ENCODE assay signal across 11 cellular contexts in genomic region chr7:106358103-106358663, GRCh38.
DNase-seq lines count a peak whose midpoint lies in the region; ATAC-seq and TF ChIP-seq lines count a peak whose summit lies in the region.
"Had no signal": no experiment of that assay in that cellular context is flagged by ENCODE, and none has a peak within 500 bp of the region (broad histone marks: within the 10 kb centered on the region; RNA-seq: fewer than 3 reads in every experiment).

No MANE protein-coding gene starts in this region.

- H3K27me3 ChIP-seq in neutrophil = no peaks in the 10 kb centered on the region
- H3K27me3 ChIP-seq: SJSA1, vagina had no signal

- no peaks in the 10 kb centered on the region for H3K4me1 Mint-ChIP-seq in activated T-helper 17 cell treated with anti-CD3 and anti-CD28 coated beads, Interleukin-2, amount 50 U/mL, for 72 hours

- H3K27ac ChIP-seq in neutrophil = peak overlapping the region; percentile 90
- H3K27ac ChIP-seq: SJSA1, vagina had no signal

- H3K36me3 ChIP-seq in neutrophil = no peaks in the 10 kb centered on the region
- H3K36me3 ChIP-seq: SJSA1, vagina had no signal

- DNase-seq in NK-92 (lab: John Stamatoyannopoulos, UW; ENCODE audit: unreplicated experiment) (no peak), medulla oblongata (ENCODE audit: extremely low spot score) (no peak)
- DNase-seq: activated CD8-positive, alpha-beta memory T cell treated with anti-CD3 and anti-CD28 coated beads, Interleukin-2, amount 50 U/mL, for 48 hours; effector CD4-positive, alpha-beta T cell had no signal

- H3K27ac Mint-ChIP-seq in activated T-helper 17 cell treated with anti-CD3 and anti-CD28 coated beads, Interleukin-2, amount 50 U/mL, for 72 hours = no peak overlapping the region

- H3K4me3 Mint-ChIP-seq in activated T-helper 17 cell treated with anti-CD3 and anti-CD28 coated beads, Interleukin-2, amount 50 U/mL, for 72 hours = no peak overlapping the region

- ATAC-seq in GM19025 (IDR thresholded peaks at IDR 0.05; ENCODE audit: low read depth, unreplicated experiment) (peak; percentile 89), HG02852 (IDR thresholded peaks at IDR 0.05; ENCODE audit: unreplicated experiment) (peak; percentile 66), GM19455 (IDR thresholded peaks at IDR 0.05; ENCODE audit: unreplicated experiment) (no peak)
- ATAC-seq in activated T-helper 17 cell treated with anti-CD3 and anti-CD28 coated beads, Interleukin-2, amount 50 U/mL, for 72 hours (replicated peaks) = peak; percentile 86

- H3K4me1 ChIP-seq in neutrophil (ENCODE audit: control insufficient read depth in 1 of 2, insufficient read depth in 1 of 2, low read depth in 1 of 2, low read length in 1 of 2) = peaks cover 37 to 62% of the 10 kb centered on the region in 2 experiments
- H3K4me1 ChIP-seq: SJSA1, vagina had no signal

- H3K9me3 ChIP-seq in neutrophil = no peaks in the 10 kb centered on the region
- H3K9me3 ChIP-seq: SJSA1, vagina had no signal

- H3K4me3 ChIP-seq in neutrophil (ENCODE audit: low read depth in 1 of 2, low read length in 1 of 2) = peak overlapping the region; percentile 19 to 38
- H3K4me3 ChIP-seq: SJSA1, vagina had no signal

- H3K36me3 Mint-ChIP-seq in activated T-helper 17 cell treated with anti-CD3 and anti-CD28 coated beads, Interleukin-2, amount 50 U/mL, for 72 hours (ENCODE audit: low read depth) = no peaks in the 10 kb centered on the region

- peaks cover 6% of the 10 kb centered on the region for H3K9me3 Mint-ChIP-seq in activated T-helper 17 cell treated with anti-CD3 and anti-CD28 coated beads, Interleukin-2, amount 50 U/mL, for 72 hours

- TF ChIP-seq CTCF in neutrophil (IDR thresholded peaks at IDR 0.05) = no peak

- peaks cover 19% of the 10 kb centered on the region for H3K27me3 Mint-ChIP-seq in activated T-helper 17 cell treated with anti-CD3 and anti-CD28 coated beads, Interleukin-2, amount 50 U/mL, for 72 hours
